In the genomic region with DNA sequence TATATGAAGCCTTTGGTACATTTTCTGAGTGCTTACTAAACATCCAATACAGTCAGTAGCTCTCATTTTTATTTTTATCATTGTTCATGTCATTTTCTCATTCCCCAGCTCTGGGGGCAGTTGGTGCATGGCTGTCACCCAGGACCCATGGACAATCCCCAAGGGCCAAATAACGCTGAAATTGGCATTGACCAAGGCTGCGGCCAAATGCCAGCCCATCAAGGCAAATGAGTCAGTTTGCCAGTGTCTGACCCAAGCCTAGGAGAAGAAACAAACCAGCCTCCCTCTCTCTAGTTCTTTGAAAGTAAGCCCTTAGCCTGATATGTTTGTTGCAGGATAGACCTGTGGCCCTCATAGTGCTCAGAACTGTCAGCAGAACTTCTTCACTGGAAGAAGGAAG, we compare ENCODE assay signal across 14 cellular contexts.
DNase-seq lines count a peak whose midpoint lies in the region; ATAC-seq, FAIRE-seq and TF ChIP-seq lines count a peak whose summit lies in the region.
"Had no signal": no experiment of that assay in that cellular context is flagged by ENCODE, and none has a peak within 500 bp of the region (broad histone marks: within the 10 kb centered on the region; RNA-seq: fewer than 3 reads in every experiment).

No MANE protein-coding gene starts in this region.

- H3K9me3 Mint-ChIP-seq in astrocyte (ENCODE audit: unreplicated experiment): no peaks in the 10 kb centered on the region
- no peaks in the 10 kb centered on the region for H3K9me3 Mint-ChIP-seq in osteocyte (ENCODE audit: unreplicated experiment)
- H3K9me3 Mint-ChIP-seq in CD4-positive, alpha-beta memory T cell: no peaks in the 10 kb centered on the region
- H3K9me3 Mint-ChIP-seq: CD4-positive, alpha-beta T cell had no signal

- CTCF ChIA-PET in CD4-positive, alpha-beta memory T cell (lab: Charles Lee; ENCODE audit: partially characterized antibody): no interaction called here

- peaks cover 30% of the 10 kb centered on the region for H3K4me1 ChIP-seq in astrocyte (ENCODE audit: insufficient read depth, low read length)
- H3K4me1 ChIP-seq in aorta (ENCODE audit: control insufficient read depth in 1 of 2, insufficient read depth in 2 of 2, low read length in 2 of 2): peaks cover 0 to 11% of the 10 kb centered on the region in 2 donors
- peaks cover 4% of the 10 kb centered on the region for H3K4me1 ChIP-seq in CD4-positive, alpha-beta memory T cell (ENCODE audit: insufficient read depth, low read length)
- H3K4me1 ChIP-seq: BE2C had no signal

- H3K79me2 ChIP-seq in astrocyte (ENCODE audit: insufficient read depth, low read length): no peaks in the 10 kb centered on the region

- no peaks in the 10 kb centered on the region for H4K20me1 ChIP-seq in astrocyte (ENCODE audit: insufficient read depth, low read length)

- FAIRE-seq in astrocyte (lab: Jason Lieb, UNC): no peak

- TF ChIP-seq CTCF in astrocyte (IDR thresholded peaks at IDR 0.05; ENCODE audit: insufficient read depth, low read depth, low read length) (no peak), osteocyte (IDR thresholded peaks at IDR 0.05) (no peak)

- H3K4me3 Mint-ChIP-seq in astrocyte (ENCODE audit: unreplicated experiment) (no peak overlapping the region), osteocyte (ENCODE audit: unreplicated experiment) (no peak overlapping the region)
- H3K4me3 Mint-ChIP-seq in CD4-positive, alpha-beta memory T cell: no peak overlapping the region
- H3K4me3 Mint-ChIP-seq: CD4-positive, alpha-beta T cell had no signal

- H3K27me3 ChIP-seq in astrocyte (ENCODE audit: insufficient read depth, low read length): no peaks in the 10 kb centered on the region
- no peaks in the 10 kb centered on the region for H3K27me3 ChIP-seq in aorta (ENCODE audit: control insufficient read depth in 1 of 2, insufficient read depth in 2 of 2, low read length in 1 of 2)
- no peaks in the 10 kb centered on the region for H3K27me3 ChIP-seq in CD4-positive, alpha-beta memory T cell (ENCODE audit: insufficient read depth, low read length)
- H3K27me3 ChIP-seq: BE2C had no signal

- H3K27ac ChIP-seq in astrocyte (ENCODE audit: low read depth, low read length): peak overlapping the region; percentile 21
- peak overlapping the region; percentile 72 to 98 for H3K27ac ChIP-seq in aorta (ENCODE audit: low read depth in 1 of 2, low read length in 2 of 2)
- no peak overlapping the region for H3K27ac ChIP-seq in CD4-positive, alpha-beta memory T cell (ENCODE audit: low read depth, low read length)

- no peak overlapping the region for H2AFZ ChIP-seq in astrocyte (ENCODE audit: low read depth, low read length)

- H3K36me3 Mint-ChIP-seq in astrocyte (ENCODE audit: low read depth, unreplicated experiment): no peaks in the 10 kb centered on the region
- no peaks in the 10 kb centered on the region for H3K36me3 Mint-ChIP-seq in osteocyte (ENCODE audit: unreplicated experiment)
- H3K36me3 Mint-ChIP-seq in CD4-positive, alpha-beta memory T cell: no peaks in the 10 kb centered on the region

- H3K4me2 ChIP-seq in astrocyte (ENCODE audit: low read length): peak overlapping the region; percentile 56

- H3K4me1 Mint-ChIP-seq in astrocyte (ENCODE audit: low read depth, unreplicated experiment): peaks cover 14% of the 10 kb centered on the region
- H3K4me1 Mint-ChIP-seq in osteocyte (ENCODE audit: unreplicated experiment): peaks cover 43% of the 10 kb centered on the region
- H3K4me1 Mint-ChIP-seq in CD4-positive, alpha-beta memory T cell: peaks cover 0 to 7% (median 3%) of the 10 kb centered on the region in 4 donors

- H3K27me3 Mint-ChIP-seq in astrocyte (ENCODE audit: low read depth, unreplicated experiment) (peaks cover 5% of the 10 kb centered on the region), osteocyte (ENCODE audit: unreplicated experiment) (no peaks in the 10 kb centered on the region)
- peaks cover 0 to 2% of the 10 kb centered on the region in 2 donors for H3K27me3 Mint-ChIP-seq in CD4-positive, alpha-beta memory T cell
- H3K27me3 Mint-ChIP-seq: CD4-positive, alpha-beta T cell had no signal

- H3K4me3 ChIP-seq in astrocyte (ENCODE audit: insufficient read depth, low read depth, low read length) (no peak overlapping the region), aorta (ENCODE audit: low read length in 2 of 2) (no peak overlapping the region)
- H3K4me3 ChIP-seq in CD4-positive, alpha-beta memory T cell (ENCODE audit: low read length in 2 of 2): no peak overlapping the region
- H3K4me3 ChIP-seq: HAP-1 had no signal

- ATAC-seq in aorta (ENCODE audit: low FRiP score) (no peak), HG02571 (IDR thresholded peaks at IDR 0.05; ENCODE audit: unreplicated experiment) (no peak), HG03457 (IDR thresholded peaks at IDR 0.05; ENCODE audit: unreplicated experiment) (no peak)

- intact Hi-C loops in aorta (cut with DNase I): loop anchor here (5.0 to 10.0 kb wide), 3 partner anchors 52 to 220 kb away; partner anchors contain the start of gene THSD4 (in 1 of the 2)
- intact Hi-C loops in CD4-positive, alpha-beta memory T cell (cut with micrococcal nuclease): no loop called here

- 0 to 9% methylated on average over 2 of the region's 2 CpGs for WGBS in aorta, 2 donors

- no peak overlapping the region for H3K27ac Mint-ChIP-seq in astrocyte (ENCODE audit: unreplicated experiment)
- peak overlapping the region; percentile 69 for H3K27ac Mint-ChIP-seq in osteocyte (ENCODE audit: unreplicated experiment)
- no peak overlapping the region for H3K27ac Mint-ChIP-seq in CD4-positive, alpha-beta memory T cell
- H3K27ac Mint-ChIP-seq: CD4-positive, alpha-beta T cell had no signal

- H3K36me3 ChIP-seq in astrocyte (ENCODE audit: insufficient read depth, low read length): no peaks in the 10 kb centered on the region
- no peaks in the 10 kb centered on the region for H3K36me3 ChIP-seq in aorta (ENCODE audit: control insufficient read depth in 1 of 2, insufficient read depth in 2 of 2, low read length in 1 of 2)
- no peaks in the 10 kb centered on the region for H3K36me3 ChIP-seq in CD4-positive, alpha-beta memory T cell (ENCODE audit: insufficient read depth, low read length)
- H3K36me3 ChIP-seq: BE2C, HAP-1 had no signal

- DNase-seq in RPMI7951 (ENCODE audit: low read depth) (peak; percentile 52), astrocyte (ENCODE audit: low read depth) (no peak), osteocyte (ENCODE audit: extremely low spot score, unreplicated experiment) (no peak), aorta (peak; percentile 65 to 85)
- DNase-seq in CD4-positive, alpha-beta memory T cell: no peak
- DNase-seq: BE2C; CD4-positive, alpha-beta T cell; KG1; NCI-H1436 treated with DMSO at 0.1 percent for 48 hours; NCI-H2029 treated with DMSO at 0.1 percent for 48 hours; NCI-H748 treated with DMSO at 0.1 percent for 48 hours had no signal

- H3K9me3 ChIP-seq in astrocyte (ENCODE audit: insufficient read depth, low read depth, low read length): no peaks in the 10 kb centered on the region
- no peaks in the 10 kb centered on the region for H3K9me3 ChIP-seq in aorta (ENCODE audit: control insufficient read depth, low read length)
- no peaks in the 10 kb centered on the region for H3K9me3 ChIP-seq in CD4-positive, alpha-beta memory T cell (ENCODE audit: control insufficient read depth in 1 of 2, low read length in 2 of 2)
- H3K9me3 ChIP-seq: BE2C, HAP-1 had no signal

- POLR2A ChIA-PET in CD4-positive, alpha-beta memory T cell (lab: Charles Lee; ENCODE audit: partially characterized antibody): no interaction called here

- H3K9ac ChIP-seq in astrocyte (ENCODE audit: low read length): no peak overlapping the region

Comparison
In these comparisons a context has a peak if more than half of its experiments do, and no peak if none do; other contexts are left out.
1. DNase-seq: peak in RPMI7951 (single experiment) and aorta (2 of 2); none in astrocyte (single experiment), osteocyte (single experiment) and CD4-positive, alpha-beta memory T cell (0 of 5).